Comparison of ENCODE assay signal across 8 cellular contexts in the genomic region with DNA sequence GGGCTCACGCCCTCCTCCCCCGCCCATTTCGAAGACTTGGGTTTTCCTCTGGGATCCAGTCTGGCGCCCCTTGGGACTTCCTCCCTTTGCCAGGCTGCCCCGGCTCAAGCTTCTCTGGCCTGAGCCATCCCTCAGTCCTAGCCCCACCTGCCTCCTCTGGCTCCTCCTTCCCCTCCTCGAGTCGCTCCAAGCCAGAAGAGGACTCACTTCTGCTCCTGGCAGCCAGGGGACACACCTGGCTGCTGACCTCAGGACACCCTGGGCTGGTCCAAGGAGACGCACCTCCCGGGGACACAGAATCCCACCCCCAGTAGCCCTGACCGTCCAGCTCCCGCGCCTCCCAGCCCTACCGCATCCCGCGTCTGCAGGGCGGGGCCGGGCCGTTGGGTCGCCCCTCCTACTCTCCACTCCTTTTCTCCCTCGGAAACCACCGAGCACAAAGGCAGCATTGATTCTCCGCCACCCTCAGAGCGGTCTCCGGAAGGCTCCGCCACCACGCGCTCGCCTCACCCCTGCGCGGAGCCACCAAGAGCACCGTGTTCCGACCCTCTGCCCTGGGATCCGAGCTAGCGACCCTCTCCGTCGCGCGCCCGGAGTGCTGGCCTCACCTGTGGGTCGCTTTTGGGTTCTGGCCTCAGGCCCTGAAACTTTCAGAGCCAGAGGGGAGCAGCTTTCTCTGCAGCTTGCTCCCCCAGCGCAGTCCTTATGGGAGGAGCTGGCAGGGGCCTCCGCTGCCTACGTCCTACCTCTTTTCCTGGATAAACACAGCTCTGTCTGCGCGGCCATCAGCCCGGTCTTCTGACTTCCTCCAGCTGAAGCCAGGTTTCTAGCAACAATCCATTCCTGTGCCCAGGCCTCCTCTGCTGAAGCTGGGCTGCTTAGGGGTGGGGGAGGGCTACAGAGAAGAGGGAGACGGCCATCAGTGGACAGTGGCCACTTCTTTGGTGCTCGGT. TPM values are rescaled to one million over a fixed set of nuclear protein-coding genes. Genes with fewer than 3 reads are reported as not detected.
DNase-seq lines count a peak whose midpoint lies in the region; ATAC-seq and TF ChIP-seq lines count a peak whose summit lies in the region.

A gene (minus strand): TSS at position 364 of the 953 bp plus-strand sequence. CDS start 831 bp downstream, outside the sequence.

- ATAC-seq in naive thymus-derived CD4-positive, alpha-beta T cell = peak; percentile 89
- no peak for ATAC-seq in HG03095 (IDR thresholded peaks at IDR 0.05; ENCODE audit: unreplicated experiment)
- no peak for ATAC-seq in GM18867 (IDR thresholded peaks at IDR 0.05; ENCODE audit: unreplicated experiment)

- peaks cover 0 to 5% (median 0%) of the 10 kb centered on the region in 11 donors for H3K9me3 Mint-ChIP-seq in naive thymus-derived CD4-positive, alpha-beta T cell
- H3K9me3 Mint-ChIP-seq in stimulated activated naive CD8-positive, alpha-beta T cell treated with anti-CD3 and anti-CD28 coated beads, Interleukin-15, Interleukin-2, amounts not matched to agents 100 ng/mL and 50 ng/mL, for 24 hours = no peaks in the 10 kb centered on the region

- intact Hi-C loops in naive thymus-derived CD4-positive, alpha-beta T cell (cut with micrococcal nuclease) = loop anchor here (1.0 to 5.0 kb wide), 5 partner anchors 49 to 382 kb away; a partner anchor contains a TSS

- in situ Hi-C loops in GM13976 (cut with MboI; ENCODE audit: low sequenced_read_pairs, unreplicated experiment) = no loop called here

- H3K4me3 Mint-ChIP-seq in naive thymus-derived CD4-positive, alpha-beta T cell = peak within 1 kb of the TSS; percentile 68 to 89 (median 82)
- peak within 1 kb of the TSS; percentile 85 for H3K4me3 Mint-ChIP-seq in stimulated activated naive CD8-positive, alpha-beta T cell treated with anti-CD3 and anti-CD28 coated beads, Interleukin-15, Interleukin-2, amounts not matched to agents 100 ng/mL and 50 ng/mL, for 24 hours

- TF ChIP-seq CTCF in GM13976 (IDR thresholded peaks at IDR 0.05; ENCODE audit: borderline replicate concordance, control extremely low read depth, extremely low read depth, insufficient read depth, missing control alignments) = no peak

- peak within 1 kb of the TSS; percentile 86 for H3K27ac ChIP-seq in epithelial cell of prostate
- H3K27ac ChIP-seq in naive thymus-derived CD4-positive, alpha-beta T cell (ENCODE audit: low read depth, low read length) = peak within 1 kb of the TSS; percentile 55

- H3K4me3 ChIP-seq in naive thymus-derived CD4-positive, alpha-beta T cell (ENCODE audit: low read length) = peak within 1 kb of the TSS; percentile 68

- peaks cover 0 to 8% (median 0%) of the 10 kb centered on the region in 5 donors for H3K36me3 Mint-ChIP-seq in naive thymus-derived CD4-positive, alpha-beta T cell
- peaks cover 20% of the 10 kb centered on the region for H3K36me3 Mint-ChIP-seq in stimulated activated naive CD8-positive, alpha-beta T cell treated with anti-CD3 and anti-CD28 coated beads, Interleukin-15, Interleukin-2, amounts not matched to agents 100 ng/mL and 50 ng/mL, for 24 hours (ENCODE audit: low read depth)

- DNase-seq in GM13976 (ENCODE audit: low spot score) (peak; percentile 85), NCI-H2107 treated with DMSO at 0.1 percent for 48 hours (lab: John Stamatoyannopoulos, UW; ENCODE audit: unreplicated experiment) (peak; percentile 25), epithelial cell of prostate (ENCODE audit: low read depth, low spot score) (no peak)
- DNase-seq in activated T-cell treated with anti-CD3 and anti-CD28 coated beads, Interleukin-2, amount 50 U/mL, for 1 hour = peak; percentile 72
- peak; percentile 42 to 77 (median 66) for DNase-seq in naive thymus-derived CD4-positive, alpha-beta T cell

- H3K9me3 ChIP-seq in naive thymus-derived CD4-positive, alpha-beta T cell (ENCODE audit: control insufficient read depth in 2 of 3, low read length in 3 of 3) = no peaks in the 10 kb centered on the region

- H3K4me1 ChIP-seq in naive thymus-derived CD4-positive, alpha-beta T cell (ENCODE audit: control insufficient read depth in 2 of 2, insufficient read depth in 2 of 2, low read length in 2 of 2) = peaks cover 27 to 38% of the 10 kb centered on the region in 2 donors

- H3K4me1 Mint-ChIP-seq in naive thymus-derived CD4-positive, alpha-beta T cell = peaks cover 33 to 53% (median 40%) of the 10 kb centered on the region in 7 donors
- peaks cover 50% of the 10 kb centered on the region for H3K4me1 Mint-ChIP-seq in stimulated activated naive CD8-positive, alpha-beta T cell treated with anti-CD3 and anti-CD28 coated beads, Interleukin-15, Interleukin-2, amounts not matched to agents 100 ng/mL and 50 ng/mL, for 24 hours (ENCODE audit: low read depth)

- no peaks in the 10 kb centered on the region for H3K27me3 ChIP-seq in naive thymus-derived CD4-positive, alpha-beta T cell (ENCODE audit: control insufficient read depth in 2 of 2, insufficient read depth in 2 of 2, low read length in 2 of 2)

- peaks cover 0 to 8% (median 0%) of the 10 kb centered on the region in 5 donors for H3K27me3 Mint-ChIP-seq in naive thymus-derived CD4-positive, alpha-beta T cell
- H3K27me3 Mint-ChIP-seq in stimulated activated naive CD8-positive, alpha-beta T cell treated with anti-CD3 and anti-CD28 coated beads, Interleukin-15, Interleukin-2, amounts not matched to agents 100 ng/mL and 50 ng/mL, for 24 hours = no peaks in the 10 kb centered on the region

- POLR2A ChIA-PET in naive thymus-derived CD4-positive, alpha-beta T cell (lab: Charles Lee) = interaction anchor here (0.6 to 1.9 kb wide), 8 partner anchors 20 to 201 kb away, joined by 3 to 6 read pairs (median 3); a partner anchor contains a TSS

- CTCF ChIA-PET in naive thymus-derived CD4-positive, alpha-beta T cell (lab: Charles Lee) = interaction anchor here (1.2 kb wide), 1 partner anchor 160 kb away, joined by 3 read pairs; no protein-coding TSS in a partner anchor

- H3K36me3 ChIP-seq in naive thymus-derived CD4-positive, alpha-beta T cell (ENCODE audit: control insufficient read depth in 2 of 3, insufficient read depth in 3 of 3, low read length in 3 of 3) = no peaks in the 10 kb centered on the region

- peak within 1 kb of the TSS; percentile 31 to 87 (median 77) for H3K27ac Mint-ChIP-seq in naive thymus-derived CD4-positive, alpha-beta T cell
- H3K27ac Mint-ChIP-seq in stimulated activated naive CD8-positive, alpha-beta T cell treated with anti-CD3 and anti-CD28 coated beads, Interleukin-15, Interleukin-2, amounts not matched to agents 100 ng/mL and 50 ng/mL, for 24 hours = peak within 1 kb of the TSS; percentile 82

RNA-seq across cellular contexts. Expression of the gene that starts here (rescaled TPM):
- under 1 TPM in 2 of 5 experiments, not detected in 3; 0.34 to 0.87 TPM for total RNA-seq in naive thymus-derived CD4-positive, alpha-beta T cell
- polyA plus RNA-seq in naive thymus-derived CD4-positive, alpha-beta T cell = under 1 TPM in 1 of 2 donors, not detected in 1; 0.18 TPM

Comparison
In these comparisons a context has a peak if more than half of its experiments do, and no peak if none do; other contexts are left out.
1. Peak in DNase-seq, ATAC-seq, H3K4me3 ChIP-seq and H3K27ac ChIP-seq in naive thymus-derived CD4-positive, alpha-beta T cell; RNA of the gene not detected or under 1 TPM.